ENCODE assay signal across 27 cellular contexts in genomic region chr17:20213429-20213828, GRCh38.
"Had no signal": no experiment of that assay in that cellular context is flagged by ENCODE, and none has a peak within 500 bp of the region (broad histone marks: within the 10 kb centered on the region; RNA-seq: fewer than 3 reads in every experiment).

No MANE protein-coding gene starts in this region.

- H3K27me3 Mint-ChIP-seq: activated CD4-positive, alpha-beta memory T cell treated with anti-CD3 and anti-CD28 coated beads for 36 hours; naive thymus-derived CD8-positive, alpha-beta T cell; stimulated activated naive B cell treated with anti-CD40 and anti-IgM and Interleukin-4, amounts not matched to agents 10 μg/mL and 1 μg/mL and 100 μg/mL, for 72 hours had no signal

- ATAC-seq: gastroesophageal sphincter; left ventricle myocardium superior; naive thymus-derived CD8-positive, alpha-beta T cell; pancreas; stimulated activated naive B cell treated with anti-CD40 and anti-IgM and Interleukin-4, amounts not matched to agents 10 μg/mL and 1 μg/mL and 100 μg/mL, for 72 hours had no signal

- DNase-seq: activated CD4-positive, alpha-beta memory T cell treated with anti-CD3 and anti-CD28 coated beads for 36 hours; activated CD4-positive, alpha-beta T cell treated with anti-CD3 and anti-CD28 coated beads for 48 hours; activated CD8-positive, alpha-beta memory T cell treated with anti-CD3 and anti-CD28 coated beads, Interleukin-2, amount 50 U/mL, for 4 hours; activated effector memory CD4-positive, alpha-beta T cell treated with anti-CD3 and anti-CD28 coated beads, Interleukin-2, amount 50 U/mL, for 16 hours; activated naive CD4-positive, alpha-beta T cell treated with anti-CD3 and anti-CD28 coated beads for 36 hours; activated naive CD8-positive, alpha-beta T cell treated with anti-CD3 and anti-CD28 coated beads, Interleukin-2, amount 10 ng/mL, durations not matched to agents 7 days and 5 days; activated T-cell treated with anti-CD3 and anti-CD28 coated beads, Interleukin-2, amount 50 U/mL, for 1 hour; brain microvascular endothelial cell; dorsolateral prefrontal cortex; effector memory CD4-positive, alpha-beta T cell; erythroblast; islet precursor cell; left ventricle myocardium superior; naive thymus-derived CD8-positive, alpha-beta T cell; nucleus accumbens; pancreas; stimulated activated CD4-positive, alpha-beta T cell treated with anti-CD3 and anti-CD28 coated beads, Interleukin-15, amount 100 ng/mL, for 24 hours; stimulated activated CD4-positive, alpha-beta T cell treated with anti-CD3 and anti-CD28 coated beads, Interleukin-2, amount 100 ng/mL, for 24 hours; stimulated activated naive B cell treated with anti-CD40 and anti-IgM and Interleukin-4, amounts not matched to agents 10 μg/mL and 1 μg/mL and 100 μg/mL, for 72 hours; transverse colon had no signal

- H3K36me3 Mint-ChIP-seq: activated CD4-positive, alpha-beta memory T cell treated with anti-CD3 and anti-CD28 coated beads for 36 hours; activated naive CD8-positive, alpha-beta T cell treated with anti-CD3 and anti-CD28 coated beads, Interleukin-2, amount 10 ng/mL, durations not matched to agents 7 days and 5 days had no signal

- H3K36me3 ChIP-seq: brain microvascular endothelial cell, pancreas, prostate gland, transverse colon had no signal

- H3K4me1 ChIP-seq: gastroesophageal sphincter, pancreas, prostate gland had no signal

- H3K27ac ChIP-seq: brain microvascular endothelial cell, coronary artery, gastroesophageal sphincter, hepatocyte, pancreas, prostate gland, transverse colon had no signal

- H3K4me3 Mint-ChIP-seq: activated CD4-positive, alpha-beta memory T cell treated with anti-CD3 and anti-CD28 coated beads for 36 hours; activated naive CD4-positive, alpha-beta T cell treated with anti-CD3 and anti-CD28 coated beads for 36 hours; activated naive CD8-positive, alpha-beta T cell treated with anti-CD3 and anti-CD28 coated beads, Interleukin-2, amount 10 ng/mL, durations not matched to agents 7 days and 5 days; activated T-helper 1 cell treated with anti-CD3 and anti-CD28 coated beads, Interleukin-12 subunit alpha, Interleukin-12 subunit beta, Interleukin-2, Interleukin-4 antibody, amounts not matched to agents 30 ng/mL and 10 ng/mL and 1 ng/mL, durations not matched to agents 14 hours and 24 hours and 36 hours; mesothelial cell of epicardium; naive thymus-derived CD8-positive, alpha-beta T cell; neural crest cell; stimulated activated naive B cell treated with anti-CD40 and anti-IgM and Interleukin-4, amounts not matched to agents 10 μg/mL and 1 μg/mL and 100 μg/mL, for 72 hours had no signal

- H3K27me3 ChIP-seq: brain microvascular endothelial cell, dorsolateral prefrontal cortex, gastroesophageal sphincter, hepatocyte, pancreas, transverse colon had no signal

- H3K4me1 Mint-ChIP-seq: activated naive CD8-positive, alpha-beta T cell treated with anti-CD3 and anti-CD28 coated beads, Interleukin-2, amount 10 ng/mL, durations not matched to agents 7 days and 5 days; naive thymus-derived CD8-positive, alpha-beta T cell had no signal

- H3K9me3 ChIP-seq: gastroesophageal sphincter, pancreas, prostate gland, transverse colon had no signal

- H3K27ac Mint-ChIP-seq: activated CD4-positive, alpha-beta memory T cell treated with anti-CD3 and anti-CD28 coated beads for 36 hours; activated naive CD4-positive, alpha-beta T cell treated with anti-CD3 and anti-CD28 coated beads for 36 hours; activated naive CD8-positive, alpha-beta T cell treated with anti-CD3 and anti-CD28 coated beads, Interleukin-2, amount 10 ng/mL, durations not matched to agents 7 days and 5 days; activated T-helper 1 cell treated with anti-CD3 and anti-CD28 coated beads, Interleukin-12 subunit alpha, Interleukin-12 subunit beta, Interleukin-2, Interleukin-4 antibody, amounts not matched to agents 30 ng/mL and 10 ng/mL and 1 ng/mL, durations not matched to agents 14 hours and 24 hours and 36 hours; mesothelial cell of epicardium; stimulated activated naive B cell treated with anti-CD40 and anti-IgM and Interleukin-4, amounts not matched to agents 10 μg/mL and 1 μg/mL and 100 μg/mL, for 72 hours had no signal

- H3K9me3 Mint-ChIP-seq: activated CD4-positive, alpha-beta memory T cell treated with anti-CD3 and anti-CD28 coated beads for 36 hours; activated naive CD4-positive, alpha-beta T cell treated with anti-CD3 and anti-CD28 coated beads for 36 hours; activated T-helper 1 cell treated with anti-CD3 and anti-CD28 coated beads, Interleukin-12 subunit alpha, Interleukin-12 subunit beta, Interleukin-2, Interleukin-4 antibody, amounts not matched to agents 30 ng/mL and 10 ng/mL and 1 ng/mL, durations not matched to agents 14 hours and 24 hours and 36 hours; neural crest cell had no signal

- H3K4me3 ChIP-seq: coronary artery, dorsolateral prefrontal cortex, gastroesophageal sphincter, hepatocyte, pancreas, prostate gland, transverse colon had no signal
